18 cellular contexts compared by ENCODE assay signal in genomic region chr22:43202326-43202725, GRCh38. TPM values are rescaled to one million over a fixed set of nuclear protein-coding genes. Genes with fewer than 3 reads are reported as not detected.
"Had no signal": no experiment of that assay in that cellular context is flagged by ENCODE, and none has a peak within 500 bp of the region (broad histone marks: within the 10 kb centered on the region; RNA-seq: fewer than 3 reads in every experiment).

No MANE protein-coding gene starts in this region.

- H3K36me3 ChIP-seq: ovary, suprapubic skin, tibial artery, upper lobe of right lung, vagina had no signal

- H3K27ac ChIP-seq: foreskin keratinocyte, ovary, suprapubic skin, tibial artery, upper lobe of right lung, vagina had no signal

- H3K27me3 ChIP-seq: ovary, vagina had no signal

- DNase-seq: effector memory CD8-positive, alpha-beta T cell; foreskin keratinocyte; left colon; nucleus accumbens; right cardiac atrium; stimulated activated CD4-positive, alpha-beta T cell treated with anti-CD3 and anti-CD28 coated beads, Interleukin-2, amount 100 ng/mL, for 48 hours; stimulated activated naive CD8-positive, alpha-beta T cell treated with anti-CD3 and anti-CD28 coated beads, Interleukin-15, Interleukin-2, amounts not matched to agents 100 U/mL and 50 U/mL, for 24 hours; tibial artery; upper lobe of right lung had no signal

- ATAC-seq: effector memory CD8-positive, alpha-beta T cell; foreskin keratinocyte; left colon; mucosa of descending colon; naive thymus-derived CD8-positive, alpha-beta T cell; right cardiac atrium; stimulated activated naive CD8-positive, alpha-beta T cell treated with anti-CD3 and anti-CD28 coated beads, Interleukin-15, Interleukin-2, amounts not matched to agents 100 U/mL and 50 U/mL, for 24 hours; upper lobe of right lung had no signal

- H3K4me1 ChIP-seq: foreskin keratinocyte, tibial artery, upper lobe of right lung, vagina had no signal

- H3K9me3 ChIP-seq: mucosa of descending colon, ovary, suprapubic skin, tibial artery, upper lobe of right lung, vagina had no signal

- H3K4me3 Mint-ChIP-seq: dendritic cell treated with granulocyte-macrophage colony-stimulating factor and Interleukin-4, amounts not matched to agents 40 ng/mL and 50 ng/mL, for 4 days; effector memory CD8-positive, alpha-beta T cell had no signal

- H3K36me3 Mint-ChIP-seq: naive thymus-derived CD8-positive, alpha-beta T cell had no signal

- H3K4me3 ChIP-seq: mucosa of descending colon, ovary, smooth muscle cell, suprapubic skin, tibial artery, upper lobe of right lung, vagina had no signal

- H3K9me3 Mint-ChIP-seq: dendritic cell treated with granulocyte-macrophage colony-stimulating factor and Interleukin-4, amounts not matched to agents 40 ng/mL and 50 ng/mL, for 4 days; naive thymus-derived CD8-positive, alpha-beta T cell had no signal

- FAIRE-seq: colon had no signal

- H3K27ac Mint-ChIP-seq: dendritic cell treated with granulocyte-macrophage colony-stimulating factor and Interleukin-4, amounts not matched to agents 40 ng/mL and 50 ng/mL, for 4 days; effector memory CD8-positive, alpha-beta T cell had no signal

RNA-seq across cellular contexts. Expression of gene TSPO, which starts 51.0 kb away (rescaled TPM):
- polyA plus RNA-seq: neural cell had no signal
